ENCODE assay signal across 1 cellular context in genomic region chr3:119861681-119862080, GRCh38.
TF ChIP-seq lines count a peak whose summit lies in the region.

No MANE protein-coding gene starts in this region.

TF ChIP-seq in IMR-90, 13 proteins besides CTCF, POLR2A, EP300 and RAD21 (continued from another document):
- TF ChIP-seq NFE2L2 (IDR thresholded peaks at IDR 0.05; ENCODE audit: low read depth, low read length) = no peak
